Comparison of ENCODE assay signal across 26 cellular contexts in genomic region chr7:157727964-157728615, GRCh38.
"Had no signal": no experiment of that assay in that cellular context is flagged by ENCODE, and none has a peak within 500 bp of the region (broad histone marks: within the 10 kb centered on the region; RNA-seq: fewer than 3 reads in every experiment).

No MANE protein-coding gene starts in this region.

- H3K27me3 Mint-ChIP-seq: activated CD4-positive, alpha-beta T cell treated with anti-CD3 and anti-CD28 coated beads, Interleukin-2, amount 10 ng/mL, durations not matched to agents 24 days and 14 days; activated naive CD4-positive, alpha-beta T cell treated with anti-CD3 and anti-CD28 coated beads, Interleukin-2, amount 50 U/mL, for 24 hours had no signal

- H3K36me3 ChIP-seq: brain microvascular endothelial cell, SJSA1 had no signal

- H3K4me1 Mint-ChIP-seq: activated CD4-positive, alpha-beta T cell treated with anti-CD3 and anti-CD28 coated beads, Interleukin-2, amount 10 ng/mL, durations not matched to agents 24 days and 14 days; activated naive CD4-positive, alpha-beta T cell treated with anti-CD3 and anti-CD28 coated beads, Interleukin-2, amount 50 U/mL, for 24 hours had no signal

- H3K4me1 ChIP-seq: SJSA1 had no signal

- ATAC-seq: activated CD8-positive, alpha-beta T cell treated with anti-CD3 and anti-CD28 coated beads for 36 hours; Panc1 had no signal

- H3K4me3 Mint-ChIP-seq: activated CD4-positive, alpha-beta T cell treated with anti-CD3 and anti-CD28 coated beads, Interleukin-2, amount 10 ng/mL, durations not matched to agents 24 days and 14 days; activated CD8-positive, alpha-beta T cell treated with anti-CD3 and anti-CD28 coated beads for 36 hours; activated naive CD4-positive, alpha-beta T cell treated with anti-CD3 and anti-CD28 coated beads, Interleukin-2, amount 50 U/mL, for 24 hours; activated T-cell treated with anti-CD3 and anti-CD28 coated beads, Interleukin-2, amount 50 U/mL, for 24 hours; T-helper 1 cell treated with Interleukin-12 subunit alpha and Interleukin-12 subunit beta and Interleukin-4 antibody, amounts not matched to agents 30 μg/mL and 1 μg/mL, for 36 hours; T-helper 2 cell treated with Interferon-gamma antibody and Interleukin-4, amounts not matched to agents 5 μg/mL and 100 μg/mL, for 36 hours had no signal

- H3K9ac ChIP-seq: SK-N-SH had no signal

- H3K27me3 ChIP-seq: brain microvascular endothelial cell, SJSA1 had no signal

- H3K27ac ChIP-seq: brain microvascular endothelial cell, SJSA1 had no signal

- H3K27ac Mint-ChIP-seq: activated CD4-positive, alpha-beta T cell treated with anti-CD3 and anti-CD28 coated beads, Interleukin-2, amount 10 ng/mL, durations not matched to agents 24 days and 14 days; activated CD8-positive, alpha-beta T cell treated with anti-CD3 and anti-CD28 coated beads for 36 hours; activated naive CD4-positive, alpha-beta T cell treated with anti-CD3 and anti-CD28 coated beads, Interleukin-2, amount 50 U/mL, for 24 hours; activated T-cell treated with anti-CD3 and anti-CD28 coated beads, Interleukin-2, amount 50 U/mL, for 24 hours; activated T-helper 2 cell treated with anti-CD3 and anti-CD28 coated beads, Interferon-gamma antibody, Interleukin-2, Interleukin-4, amounts not matched to agents 10 μg/mL and 5 μg/mL and 100 μg/mL, durations not matched to agents 14 hours and 24 hours and 36 hours; T-helper 1 cell treated with Interleukin-12 subunit alpha and Interleukin-12 subunit beta and Interleukin-4 antibody, amounts not matched to agents 30 μg/mL and 1 μg/mL, for 36 hours; T-helper 2 cell treated with Interferon-gamma antibody and Interleukin-4, amounts not matched to agents 5 μg/mL and 100 μg/mL, for 36 hours had no signal

- H3K9me3 Mint-ChIP-seq: activated CD4-positive, alpha-beta T cell treated with anti-CD3 and anti-CD28 coated beads, Interleukin-2, amount 10 ng/mL, durations not matched to agents 24 days and 14 days; activated CD8-positive, alpha-beta T cell treated with anti-CD3 and anti-CD28 coated beads for 36 hours; activated naive CD4-positive, alpha-beta T cell treated with anti-CD3 and anti-CD28 coated beads, Interleukin-2, amount 50 U/mL, for 24 hours; activated T-cell treated with anti-CD3 and anti-CD28 coated beads, Interleukin-2, amount 50 U/mL, for 24 hours; activated T-helper 2 cell treated with anti-CD3 and anti-CD28 coated beads, Interferon-gamma antibody, Interleukin-2, Interleukin-4, amounts not matched to agents 10 μg/mL and 5 μg/mL and 100 μg/mL, durations not matched to agents 14 hours and 24 hours and 36 hours; T-helper 1 cell treated with Interleukin-12 subunit alpha and Interleukin-12 subunit beta and Interleukin-4 antibody, amounts not matched to agents 30 μg/mL and 1 μg/mL, for 36 hours; T-helper 2 cell treated with Interferon-gamma antibody and Interleukin-4, amounts not matched to agents 5 μg/mL and 100 μg/mL, for 36 hours had no signal

- H3K9me3 ChIP-seq: SJSA1, SK-N-SH had no signal

- H3K36me3 Mint-ChIP-seq: activated naive CD4-positive, alpha-beta T cell treated with anti-CD3 and anti-CD28 coated beads, Interleukin-2, amount 50 U/mL, for 24 hours had no signal

- DNase-seq: activated CD4-positive, alpha-beta T cell treated with anti-CD3 and anti-CD28 coated beads, Interleukin-2, amount 10 ng/mL, durations not matched to agents 24 days and 14 days; activated CD4-positive, alpha-beta T cell treated with anti-CD3 and anti-CD28 coated beads, Interleukin-2, amount 50 U/mL, for 4 hours; activated CD8-positive, alpha-beta T cell treated with anti-CD3 and anti-CD28 coated beads for 36 hours; activated gamma-delta T cell; activated naive CD4-positive, alpha-beta T cell treated with Interleukin-2 at 50 U/mL for 16 hours; activated T-cell treated with anti-CD3 and anti-CD28 coated beads, Interleukin-2, amount 50 U/mL, for 24 hours; anterior cingulate cortex; brain microvascular endothelial cell; central memory CD4-positive, alpha-beta T cell; NCI-H1092 treated with DMSO at 0.1 percent for 48 hours; NCI-H1417; NCI-H146; NCI-H187; NCI-H2029 treated with DMSO at 0.1 percent for 48 hours; NCI-H2107; NCI-H2171; NCI-H510A; NCI-H69; SHP77 treated with DMSO at 0.1 percent for 48 hours; SK-N-SH had no signal

- H3K4me3 ChIP-seq: SJSA1 had no signal
